Comparison of ENCODE assay signal across 26 cellular contexts in the genomic region with DNA sequence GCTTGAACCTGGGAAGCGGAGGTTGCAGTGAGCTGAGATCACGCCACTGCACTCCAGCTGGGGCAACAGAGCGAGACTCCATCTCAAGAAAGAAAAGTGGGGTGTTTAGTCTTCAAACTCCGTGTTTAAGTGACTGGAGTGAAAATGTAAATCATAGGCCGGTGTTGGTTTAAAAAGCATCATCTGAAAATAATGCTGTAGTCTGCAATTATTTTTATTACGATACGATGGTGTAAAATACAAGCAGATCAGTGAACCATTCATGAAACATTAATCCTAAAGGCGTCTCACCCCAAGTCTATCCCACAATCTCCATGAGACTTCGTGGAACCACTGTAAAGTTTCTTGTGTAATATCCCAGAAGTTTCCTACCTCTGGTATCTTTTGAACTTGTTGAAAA. TPM values are rescaled to one million over a fixed set of nuclear protein-coding genes. Genes with fewer than 3 reads are reported as not detected.
DNase-seq lines count a peak whose midpoint lies in the region; ATAC-seq, FAIRE-seq and TF ChIP-seq lines count a peak whose summit lies in the region.
"Had no signal": no experiment of that assay in that cellular context is flagged by ENCODE, and none has a peak within 500 bp of the region (broad histone marks: within the 10 kb centered on the region; RNA-seq: fewer than 3 reads in every experiment).

No MANE protein-coding gene starts in this region.

- H3K9me3 ChIP-seq in A549: no peaks in the 10 kb centered on the region
- no peaks in the 10 kb centered on the region for H3K9me3 ChIP-seq in CD8-positive, alpha-beta T cell (ENCODE audit: low read length)
- H3K9me3 ChIP-seq in astrocyte (ENCODE audit: insufficient read depth, low read depth, low read length): no peaks in the 10 kb centered on the region
- H3K9me3 ChIP-seq in mesenchymal stem cell (ENCODE audit: control insufficient read depth, low read length): no peaks in the 10 kb centered on the region
- H3K9me3 ChIP-seq: SJSA1, spleen, thoracic aorta had no signal

- WGBS in A549 (ENCODE audit: missing lambda C conversion rate): 93% methylated on average over 9 of the region's 9 CpGs
- WGBS in mesenchymal stem cell: 96% methylated on average over 8 of the region's 9 CpGs

- H3K27ac ChIP-seq in A549: no peak overlapping the region
- H3K27ac ChIP-seq in CD8-positive, alpha-beta T cell (ENCODE audit: low read depth, low read length): no peak overlapping the region
- no peak overlapping the region for H3K27ac ChIP-seq in astrocyte (ENCODE audit: low read depth, low read length)
- peak overlapping the region; percentile 23 for H3K27ac ChIP-seq in mesenchymal stem cell (ENCODE audit: low read length, poor library complexity, severe bottlenecking)
- H3K27ac ChIP-seq: GM23248, SJSA1, spleen, thoracic aorta had no signal

- DNase-seq in A549 (ENCODE audit: low read depth in 1 of 2, low spot score in 1 of 2) (no peak), astrocyte (ENCODE audit: low read depth) (no peak), mesenchymal stem cell (no peak), DMS153 (lab: John Stamatoyannopoulos, UW) (no peak), head of caudate nucleus (no peak), NCI-H1092 (lab: John Stamatoyannopoulos, UW) (no peak)
- DNase-seq in CD8-positive, alpha-beta T cell: no peak
- DNase-seq: activated CD4-positive, CD25-positive, alpha-beta regulatory T cell treated with anti-CD3 and anti-CD28 coated beads, Interleukin-2, amount 50 U/mL, for 72 hours; activated naive CD4-positive, alpha-beta T cell treated with Interleukin-2 at 50 U/mL for 16 hours; amygdala; GM23248; kidney glomerular epithelial cell; NCI-H1092 treated with DMSO at 0.1 percent for 48 hours; NCI-H2029; NCI-H226; NCI-H774; occipital lobe; spleen; stimulated activated CD4-positive, alpha-beta T cell treated with anti-CD3 and anti-CD28 coated beads, Interleukin-4, amount 100 ng/mL, for 24 hours; stimulated activated naive CD4-positive, alpha-beta T cell; T-helper 1 cell had no signal

- no peak overlapping the region for H3K4me3 ChIP-seq in A549
- H3K4me3 ChIP-seq in CD8-positive, alpha-beta T cell (ENCODE audit: low read depth, low read length): no peak overlapping the region
- H3K4me3 ChIP-seq in astrocyte (ENCODE audit: insufficient read depth, low read depth, low read length): no peak overlapping the region
- no peak overlapping the region for H3K4me3 ChIP-seq in mesenchymal stem cell (ENCODE audit: insufficient read depth in 1 of 2, low read depth in 1 of 2, low read length in 2 of 2)
- H3K4me3 ChIP-seq: cardiac muscle cell, GM23248, SJSA1, thoracic aorta had no signal

- intact Hi-C loops in CD8-positive, alpha-beta T cell (cut with DNase I, micrococcal nuclease): loop anchor here in 1 of 2 experiments (1.0 kb wide), 1 partner anchor 10 kb away; no protein-coding TSS in a partner anchor
- intact Hi-C loops in head of caudate nucleus (cut with DNase I): no loop called here

- H2BK120ac ChIP-seq in mesenchymal stem cell (ENCODE audit: low read depth, low read length): no peak overlapping the region

- H3K27me3 Mint-ChIP-seq in CD8-positive, alpha-beta T cell (ENCODE audit: low read depth): no peaks in the 10 kb centered on the region
- H3K27me3 Mint-ChIP-seq in astrocyte (ENCODE audit: low read depth, unreplicated experiment): no peaks in the 10 kb centered on the region

- no peaks in the 10 kb centered on the region for H3K36me3 ChIP-seq in CD8-positive, alpha-beta T cell (ENCODE audit: insufficient read depth, low read length)
- H3K36me3 ChIP-seq in astrocyte (ENCODE audit: insufficient read depth, low read length): no peaks in the 10 kb centered on the region
- no peaks in the 10 kb centered on the region for H3K36me3 ChIP-seq in mesenchymal stem cell (ENCODE audit: control insufficient read depth in 1 of 2, insufficient read depth in 2 of 2, low read depth in 1 of 2, low read length in 2 of 2)
- H3K36me3 ChIP-seq: cardiac muscle cell, thoracic aorta had no signal

- no peak overlapping the region for H3K23ac ChIP-seq in mesenchymal stem cell (ENCODE audit: low read length in 2 of 2)

- H2BK12ac ChIP-seq in mesenchymal stem cell (ENCODE audit: low read length in 2 of 2): no peak overlapping the region

- H3K4me1 Mint-ChIP-seq in CD8-positive, alpha-beta T cell (ENCODE audit: low read depth): peaks cover 92% of the 10 kb centered on the region
- peaks cover 53% of the 10 kb centered on the region for H3K4me1 Mint-ChIP-seq in astrocyte (ENCODE audit: low read depth, unreplicated experiment)

- no peaks in the 10 kb centered on the region for H3K9me3 Mint-ChIP-seq in CD8-positive, alpha-beta T cell
- no peaks in the 10 kb centered on the region for H3K9me3 Mint-ChIP-seq in astrocyte (ENCODE audit: unreplicated experiment)

- no peak overlapping the region for H3K9ac ChIP-seq in astrocyte (ENCODE audit: low read length)
- H3K9ac ChIP-seq in mesenchymal stem cell (ENCODE audit: low read length): no peak overlapping the region
- H3K9ac ChIP-seq: GM23248 had no signal

- no peak overlapping the region for H3K18ac ChIP-seq in mesenchymal stem cell (ENCODE audit: low read depth in 1 of 2, low read length in 2 of 2)

- no peak for TF ChIP-seq POLR2A in A549 (IDR thresholded peaks at IDR 0.05; ENCODE audit: low read length)

- H3K79me2 ChIP-seq in astrocyte (ENCODE audit: insufficient read depth, low read length): peaks cover 100% of the 10 kb centered on the region

- no peak for TF ChIP-seq RAD21 in A549 (conservative IDR thresholded peaks at IDR 0.05 in 1 of 2, IDR thresholded peaks at IDR 0.05 in 1 of 2)

- H3K27me3 ChIP-seq in CD8-positive, alpha-beta T cell (ENCODE audit: insufficient read depth, low read length): no peaks in the 10 kb centered on the region
- H3K27me3 ChIP-seq in astrocyte (ENCODE audit: insufficient read depth, low read length) (no peaks in the 10 kb centered on the region), mesenchymal stem cell (ENCODE audit: control insufficient read depth in 1 of 2, insufficient read depth in 1 of 2, low read length in 2 of 2) (no peaks in the 10 kb centered on the region)
- H3K27me3 ChIP-seq: cardiac muscle cell, SJSA1, spleen had no signal

- ATAC-seq in A549: no peak
- no peak for ATAC-seq in CD8-positive, alpha-beta T cell
- ATAC-seq in HG03025 (IDR thresholded peaks at IDR 0.05; ENCODE audit: low FRiP score, unreplicated experiment): no peak

- no peak overlapping the region for H2BK5ac ChIP-seq in mesenchymal stem cell (ENCODE audit: low read depth, low read length, poor library complexity, severe bottlenecking)

- H3K4me3 Mint-ChIP-seq in CD8-positive, alpha-beta T cell: peak overlapping the region; percentile 44
- H3K4me3 Mint-ChIP-seq in astrocyte (ENCODE audit: unreplicated experiment): peak overlapping the region; percentile 51

- TF ChIP-seq EP300 in A549 (IDR thresholded peaks at IDR 0.05): no peak

- no peak overlapping the region for H4K91ac ChIP-seq in mesenchymal stem cell (ENCODE audit: low read length)

- no peak overlapping the region for H3K4ac ChIP-seq in mesenchymal stem cell (ENCODE audit: low read depth in 1 of 2, low read length in 2 of 2)

- no peak overlapping the region for H2BK15ac ChIP-seq in mesenchymal stem cell (ENCODE audit: low read depth, poor library complexity, severe bottlenecking)

- H2AK5ac ChIP-seq in mesenchymal stem cell (ENCODE audit: low read length, severe bottlenecking): no peak overlapping the region

- H3K36me3 Mint-ChIP-seq in CD8-positive, alpha-beta T cell: peaks cover 12% of the 10 kb centered on the region
- peaks cover 3% of the 10 kb centered on the region for H3K36me3 Mint-ChIP-seq in astrocyte (ENCODE audit: low read depth, unreplicated experiment)

- no peak overlapping the region for H3K14ac ChIP-seq in mesenchymal stem cell (ENCODE audit: low read length in 2 of 2)

- H2AFZ ChIP-seq in astrocyte (ENCODE audit: low read depth, low read length): no peak overlapping the region
- no peak overlapping the region for H2AFZ ChIP-seq in mesenchymal stem cell (ENCODE audit: low read depth, low read length)
- H2AFZ ChIP-seq: GM23248 had no signal

- H3K27ac Mint-ChIP-seq in CD8-positive, alpha-beta T cell: no peak overlapping the region
- no peak overlapping the region for H3K27ac Mint-ChIP-seq in astrocyte (ENCODE audit: unreplicated experiment)

- FAIRE-seq in A549 (lab: Jason Lieb, UNC): no peak
- no peak for FAIRE-seq in astrocyte (lab: Jason Lieb, UNC)
- FAIRE-seq: TTC549 had no signal

- H3K4me2 ChIP-seq in A549 (no peak overlapping the region), astrocyte (ENCODE audit: low read length) (no peak overlapping the region), mesenchymal stem cell (ENCODE audit: low read length, poor library complexity, severe bottlenecking) (peak overlapping the region; percentile 16)

- TF ChIP-seq CTCF in A549 (IDR thresholded peaks at IDR 0.05) (no peak), astrocyte (IDR thresholded peaks at IDR 0.05; ENCODE audit: insufficient read depth, low read depth, low read length) (no peak)
- no peak for TF ChIP-seq CTCF in CD8-positive, alpha-beta T cell (IDR thresholded peaks at IDR 0.05)

- H4K8ac ChIP-seq in mesenchymal stem cell (ENCODE audit: low read length): no peak overlapping the region

- no peaks in the 10 kb centered on the region for H3K79me1 ChIP-seq in mesenchymal stem cell (replicated peaks; ENCODE audit: low read length, poor library complexity, severe bottlenecking)

- CTCF ChIA-PET in A549 (lab: Yijun Ruan, JAX): no interaction called here
- CTCF ChIA-PET in CD8-positive, alpha-beta T cell (lab: Charles Lee): no interaction called here

- POLR2A ChIA-PET in A549 (lab: Yijun Ruan, JAX): no interaction called here
- POLR2A ChIA-PET in CD8-positive, alpha-beta T cell (lab: Charles Lee): no interaction called here

- peaks cover 98% of the 10 kb centered on the region for H4K20me1 ChIP-seq in astrocyte (ENCODE audit: insufficient read depth, low read length)

- H3K4me1 ChIP-seq in A549 (peaks cover 53% of the 10 kb centered on the region), astrocyte (ENCODE audit: insufficient read depth, low read length) (peaks cover 12% of the 10 kb centered on the region), mesenchymal stem cell (ENCODE audit: control insufficient read depth, insufficient read depth, low read depth, low read length) (peaks cover 3% of the 10 kb centered on the region)
- H3K4me1 ChIP-seq in CD8-positive, alpha-beta T cell (ENCODE audit: insufficient read depth, low read length): peaks cover 82% of the 10 kb centered on the region

TF ChIP-seq in A549, 52 proteins besides CTCF, POLR2A, EP300 and RAD21 (continues in another document):
- TF ChIP-seq CHD2 (IDR thresholded peaks at IDR 0.05; ENCODE audit: low read length, partially characterized antibody) (no peak), MAFK (IDR thresholded peaks at IDR 0.05; ENCODE audit: partially characterized antibody) (peak; percentile 36)

RNA-seq across cellular contexts. Expression of gene CTNNB1, which starts 6.3 kb away (rescaled TPM):
- polyA plus RNA-seq in A549 (2011; rRNA removed) (242 and 389 TPM in 2 replicates), A549 (2017; fragmentation: RNase III; extraction: RNeasy Plus Mini Kit Qiagen cat#74134 plus additional on column Dnase treatment) (137 to 149 TPM (median 147 TPM) in 3 replicates)
- 151 and 188 TPM in 2 replicates for polyA plus RNA-seq in A549 (2012; cell fraction: cytosol; rRNA removed)
- 238 and 510 TPM in 2 replicates for polyA plus RNA-seq in A549 (2012; cell fraction: nucleus; rRNA removed)
- polyA minus RNA-seq in A549 (2011; rRNA and poly(A)+ RNA removed): 1,149 and 1,680 TPM in 2 replicates
- 100 to 1,000 TPM; 206 to 225 TPM for total RNA-seq in CD8-positive, alpha-beta T cell
- total RNA-seq in astrocyte: 656 and 710 TPM in 2 replicates
- 374 TPM for polyA plus RNA-seq in mesenchymal stem cell (2013, experiment 1 of 2)
- polyA plus RNA-seq in mesenchymal stem cell (2013, experiment 2 of 2): 364 TPM
